Comparison of ENCODE assay signal across 16 cellular contexts in the genomic region with DNA sequence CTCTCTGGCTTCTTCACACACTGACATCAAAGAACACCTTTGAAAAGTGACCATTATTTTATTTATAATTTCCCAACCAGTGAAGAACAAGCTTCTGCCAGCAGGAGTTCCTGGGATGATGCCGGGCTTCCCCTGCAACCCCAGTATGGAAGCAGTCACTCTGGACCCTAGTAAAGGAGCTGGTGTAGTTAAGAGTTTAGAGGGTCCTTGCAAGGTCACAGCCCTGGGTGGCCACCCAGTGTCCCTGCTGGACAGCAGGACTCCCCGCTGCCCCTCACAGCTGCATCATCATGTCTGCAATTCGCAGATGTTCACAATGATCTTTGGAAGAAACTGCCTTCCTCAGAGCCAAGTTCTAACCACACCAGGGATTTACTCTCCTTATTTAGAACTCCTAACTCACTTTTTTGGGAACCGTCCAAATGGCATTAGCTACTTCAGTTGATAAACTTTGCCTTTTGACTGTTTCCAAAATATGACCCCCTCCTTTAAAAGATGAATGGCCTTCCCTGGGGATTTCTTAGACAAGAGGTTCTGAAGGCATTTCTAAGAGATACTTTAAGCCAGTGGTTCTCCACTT.
DNase-seq lines count a peak whose midpoint lies in the region; ATAC-seq and TF ChIP-seq lines count a peak whose summit lies in the region.
"Had no signal": no experiment of that assay in that cellular context is flagged by ENCODE, and none has a peak within 500 bp of the region (broad histone marks: within the 10 kb centered on the region; RNA-seq: fewer than 3 reads in every experiment).

No MANE protein-coding gene starts in this region.

- intact Hi-C loops in heart left ventricle (cut with DNase I), result no loop called here
- intact Hi-C loops in left cardiac atrium (cut with DNase I), result no loop called here

- no peak for TF ChIP-seq POLR2A in heart left ventricle (IDR thresholded peaks at IDR 0.05)

- H3K9me3 ChIP-seq in heart left ventricle, result no peaks in the 10 kb centered on the region
- no peaks in the 10 kb centered on the region for H3K9me3 ChIP-seq in right atrium auricular region
- H3K9me3 ChIP-seq: Peyer's patch had no signal

- no peak for DNase-seq in heart left ventricle
- no peak for DNase-seq in right atrium auricular region (ENCODE audit: low spot score)
- DNase-seq in cardiac fibroblast (ENCODE audit: low read depth in 2 of 2), result peak; percentile 35 to 53
- no peak for DNase-seq in left cardiac atrium
- no peak for DNase-seq in OCI-M2 (lab: John Stamatoyannopoulos, UW; ENCODE audit: unreplicated experiment)
- DNase-seq: CD4-positive, alpha-beta T cell; GF-D8; GOT3; KG1; NCI-H1092; NCI-H1694 treated with DMSO at 0.1 percent for 48 hours; NCI-H510A; NCI-H82; Peyer's patch had no signal

- TF ChIP-seq CTCF in heart left ventricle (IDR thresholded peaks at IDR 0.05) (no peak), right atrium auricular region (IDR thresholded peaks at IDR 0.05) (no peak), cardiac fibroblast (IDR thresholded peaks at IDR 0.05; ENCODE audit: low read depth, low read length) (no peak)

- peak in 3 of 4 donors; percentile 30 to 44 (median 43) for ATAC-seq in heart left ventricle
- peak; percentile 25 to 35 for ATAC-seq in left cardiac atrium
- ATAC-seq in HG03280 (IDR thresholded peaks at IDR 0.05; ENCODE audit: unreplicated experiment), result no peak
- ATAC-seq in HG03196 (IDR thresholded peaks at IDR 0.05; ENCODE audit: unreplicated experiment), result no peak

- WGBS in heart left ventricle, 4 donors, result 32 to 47% (median 40%) methylated on average over 4 of the region's 4 CpGs

- H3K27ac ChIP-seq in heart left ventricle (no peak overlapping the region), right atrium auricular region (no peak overlapping the region)
- H3K27ac ChIP-seq: Peyer's patch had no signal

- no peaks in the 10 kb centered on the region for H3K27me3 ChIP-seq in heart left ventricle
- no peaks in the 10 kb centered on the region for H3K27me3 ChIP-seq in right atrium auricular region
- H3K27me3 ChIP-seq: Peyer's patch had no signal

- H3K4me1 ChIP-seq in heart left ventricle, result peaks cover 0 to 37% (median 24%) of the 10 kb centered on the region in 12 donors
- peaks cover 0 to 26% of the 10 kb centered on the region in 2 donors for H3K4me1 ChIP-seq in right atrium auricular region

- H3K4me3 ChIP-seq in heart left ventricle, result no peak overlapping the region
- H3K4me3 ChIP-seq in right atrium auricular region, result no peak overlapping the region
- H3K4me3 ChIP-seq in cardiac fibroblast (replicated peaks in 1 of 2; ENCODE audit: low read depth in 2 of 2, low read length in 2 of 2), result no peak overlapping the region
- H3K4me3 ChIP-seq: Peyer's patch had no signal

- H3K36me3 ChIP-seq in heart left ventricle (no peaks in the 10 kb centered on the region), right atrium auricular region (no peaks in the 10 kb centered on the region)
- H3K36me3 ChIP-seq: Peyer's patch had no signal

Comparison
In these comparisons a context has a peak if more than half of its experiments do, and no peak if none do; other contexts are left out.
1. ATAC-seq: peak in heart left ventricle (3 of 4) and left cardiac atrium (2 of 2); none in HG03280 (single experiment) and HG03196 (single experiment).
2. DNase-seq: peak in cardiac fibroblast (2 of 2); none in heart left ventricle (0 of 5), right atrium auricular region (single experiment), left cardiac atrium (single experiment) and OCI-M2 (single experiment).